In genomic region chr4:9765091-9765490, GRCh38 we compare ENCODE assay signal across 8 cellular contexts. TPM values are rescaled to one million over a fixed set of nuclear protein-coding genes. Genes with fewer than 3 reads are reported as not detected.
A peak's percentile ranks its signal among the peaks of the same experiment; 100 is the strongest.
DNase-seq lines count a peak whose midpoint lies in the region; ATAC-seq, FAIRE-seq and TF ChIP-seq lines count a peak whose summit lies in the region.

No MANE protein-coding gene starts in this region.

- peaks cover 13% of the 10 kb centered on the region for H3K27me3 Mint-ChIP-seq in activated naive CD8-positive, alpha-beta T cell treated with anti-CD3 and anti-CD28 coated beads, Interleukin-2, amount 50 U/mL, for 24 hours

- no peaks in the 10 kb centered on the region for H4K20me1 ChIP-seq in HepG2 (ENCODE audit: insufficient read depth, low read length)

- TF ChIP-seq EP300 in HepG2 (IDR thresholded peaks at IDR 0.05; ENCODE audit: low read depth in 2 of 2, low read length in 2 of 2) (no peak), HepG2 (CRISPR knock-in tag; IDR thresholded peaks at IDR 0.05; ENCODE audit: borderline replicate concordance) (no peak), sigmoid colon (IDR thresholded peaks at IDR 0.05) (no peak)

- no peaks in the 10 kb centered on the region for H3K4me1 Mint-ChIP-seq in activated naive CD8-positive, alpha-beta T cell treated with anti-CD3 and anti-CD28 coated beads, Interleukin-2, amount 50 U/mL, for 24 hours

- ATAC-seq in activated naive CD8-positive, alpha-beta T cell treated with anti-CD3 and anti-CD28 coated beads, Interleukin-2, amount 50 U/mL, for 24 hours = no peak
- ATAC-seq in HepG2 (no peak), gastrocnemius medialis (no peak)

- CTCF ChIA-PET in HepG2 (lab: Yijun Ruan, JAX; ENCODE audit: low intra/inter-chr PET ratio, low total read pairs) = interaction anchor here (1.2 to 1.5 kb wide), 2 partner anchors 250 to 252 kb away, joined by 3 read pairs; no protein-coding TSS in a partner anchor

- H3K4me1 ChIP-seq in HepG2 (ENCODE audit: insufficient read depth, low read length) (peaks cover 5% of the 10 kb centered on the region; the same call in 1 of the 2 replicates), gastrocnemius medialis (no peaks in the 10 kb centered on the region), sigmoid colon (no peaks in the 10 kb centered on the region)

- no peak for TF ChIP-seq RAD21 in HepG2 (CRISPR knock-in tag; IDR thresholded peaks at IDR 0.05)

- no TSS peak for BruUV-seq in HepG2 (replicated peaks; lab: Mats Ljungman, UMichigan)

- H3K4me3 Mint-ChIP-seq in activated naive CD8-positive, alpha-beta T cell treated with anti-CD3 and anti-CD28 coated beads, Interleukin-2, amount 50 U/mL, for 24 hours = no peak overlapping the region

- H3K9me3 ChIP-seq in HepG2 (ENCODE audit: low read length) = no peaks in the 10 kb centered on the region
- no peaks in the 10 kb centered on the region for H3K9me3 ChIP-seq in gastrocnemius medialis
- no peaks in the 10 kb centered on the region for H3K9me3 ChIP-seq in MG63
- H3K9me3 ChIP-seq in sigmoid colon = no peaks in the 10 kb centered on the region

- H3K79me2 ChIP-seq in HepG2 (ENCODE audit: insufficient read depth, low read length) = no peaks in the 10 kb centered on the region

- peak; percentile 31 for DNase-seq in CD1c-positive myeloid dendritic cell (ENCODE audit: extremely low spot score)
- peak; percentile 35 for DNase-seq in GM20000 (ENCODE audit: low spot score)
- DNase-seq in activated naive CD8-positive, alpha-beta T cell treated with anti-CD3 and anti-CD28 coated beads, Interleukin-2, amount 50 U/mL, for 24 hours = peak; percentile 3
- DNase-seq in HepG2 (ENCODE audit: low spot score) = peak; percentile 15
- no peak for DNase-seq in T1000 (lab: John Stamatoyannopoulos, UW)
- no peak for DNase-seq in gastrocnemius medialis
- DNase-seq in MG63 = no peak
- no peak for DNase-seq in sigmoid colon

- FAIRE-seq in HepG2 (lab: Jason Lieb, UNC) = no peak

- H3K4me2 ChIP-seq in HepG2 (ENCODE audit: low read depth, low read length) = no peak overlapping the region

- no peaks in the 10 kb centered on the region for H3K27me3 ChIP-seq in HepG2 (ENCODE audit: control insufficient read depth in 1 of 2, insufficient read depth in 2 of 2, low read length in 2 of 2)
- no peaks in the 10 kb centered on the region for H3K27me3 ChIP-seq in gastrocnemius medialis
- no peaks in the 10 kb centered on the region for H3K27me3 ChIP-seq in MG63
- no peaks in the 10 kb centered on the region for H3K27me3 ChIP-seq in sigmoid colon

- H3K27ac ChIP-seq in HepG2 (ENCODE audit: extremely low read length, insufficient read depth, low read length) = no peak overlapping the region
- H3K27ac ChIP-seq in gastrocnemius medialis = no peak overlapping the region
- H3K27ac ChIP-seq in sigmoid colon = no peak overlapping the region

- H3K27ac Mint-ChIP-seq in activated naive CD8-positive, alpha-beta T cell treated with anti-CD3 and anti-CD28 coated beads, Interleukin-2, amount 50 U/mL, for 24 hours = no peak overlapping the region

- 4% methylated on average over 6 of the region's 9 CpGs for WGBS in HepG2 (ENCODE audit: low lambda C conversion rate)
- WGBS in sigmoid colon, 2 donors = 28 to 39% methylated on average over 9 of the region's 9 CpGs

- H3K36me3 ChIP-seq in HepG2 (replicated peaks in 1 of 2; ENCODE audit: control insufficient read depth in 1 of 2, insufficient read depth in 2 of 2, low read length in 2 of 2) (no peaks in the 10 kb centered on the region), gastrocnemius medialis (no peaks in the 10 kb centered on the region), MG63 (no peaks in the 10 kb centered on the region), sigmoid colon (no peaks in the 10 kb centered on the region)

- no peak overlapping the region for H2AFZ ChIP-seq in HepG2 (ENCODE audit: low read length)

- no peak for TF ChIP-seq POLR2A in HepG2 (IDR thresholded peaks at IDR 0.05; ENCODE audit: insufficient read depth in 1 of 2, low read depth in 2 of 2, low read length in 2 of 2)
- no peak for TF ChIP-seq POLR2A in gastrocnemius medialis (IDR thresholded peaks at IDR 0.05)
- TF ChIP-seq POLR2A in sigmoid colon (IDR thresholded peaks at IDR 0.05) = no peak

- no peak overlapping the region for H3K9ac ChIP-seq in HepG2 (ENCODE audit: insufficient read depth, low read depth, low read length)

- in situ Hi-C loops in HepG2 (cut with HindIII; ENCODE audit: extremely low pct_ligation_motif_present, low pct_unique_long_range_greater_than_20kb) = loop anchor here (25.0 kb wide), 1 partner anchor 647 kb away; no protein-coding TSS in a partner anchor
- in situ Hi-C loops in gastrocnemius medialis (cut with MboI; ENCODE audit: low sequenced_read_pairs in 4 of 4) = loop anchor here in 2 of 4 donors (10.0 to 25.0 kb wide), 2 partner anchors 250 to 647 kb away; no protein-coding TSS in a partner anchor

- H3K36me3 Mint-ChIP-seq in activated naive CD8-positive, alpha-beta T cell treated with anti-CD3 and anti-CD28 coated beads, Interleukin-2, amount 50 U/mL, for 24 hours (ENCODE audit: low read depth) = no peaks in the 10 kb centered on the region

- intact Hi-C loops in HepG2 (cut with micrococcal nuclease; ENCODE audit: unreplicated experiment) (loop anchor here (2.0 kb wide), 1 partner anchor 134 kb away; no protein-coding TSS in a partner anchor), gastrocnemius medialis (cut with DNase I; ENCODE audit: low total_unique reads) (no loop called here), sigmoid colon (cut with DNase I) (loop anchor here (10.0 kb wide), 1 partner anchor 780 kb away; no protein-coding TSS in a partner anchor)

- peak; percentile 23 for TF ChIP-seq CTCF in GM20000 (IDR thresholded peaks at IDR 0.05; ENCODE audit: extremely low read depth, missing control alignments)
- peak; percentile 59 for TF ChIP-seq CTCF in HepG2 (CRISPR knock-in tag; IDR thresholded peaks at IDR 0.05)
- no peak for TF ChIP-seq CTCF in gastrocnemius medialis (IDR thresholded peaks at IDR 0.05 in 4 of 5, conservative IDR thresholded peaks at IDR 0.05 in 1 of 5)
- peak in 1 of 4 experiments; percentile 30 for TF ChIP-seq CTCF in sigmoid colon (IDR thresholded peaks at IDR 0.05)

- H3K9me3 Mint-ChIP-seq in activated naive CD8-positive, alpha-beta T cell treated with anti-CD3 and anti-CD28 coated beads, Interleukin-2, amount 50 U/mL, for 24 hours = no peaks in the 10 kb centered on the region

- no peak overlapping the region for H3K4me3 ChIP-seq in HepG2 (replicated peaks in 1 of 3; ENCODE audit: insufficient read depth in 1 of 3, low read depth in 2 of 3, low read length in 3 of 3)
- no peak overlapping the region for H3K4me3 ChIP-seq in gastrocnemius medialis
- H3K4me3 ChIP-seq in MG63 = no peak overlapping the region
- no peak overlapping the region for H3K4me3 ChIP-seq in sigmoid colon

- POLR2A ChIA-PET in HepG2 (lab: Yijun Ruan, JAX) = no interaction called here

TF ChIP-seq in HepG2, 621 proteins besides CTCF, POLR2A, EP300 and RAD21:
- TF ChIP-seq ZNF343 (CRISPR knock-in tag; IDR thresholded peaks at IDR 0.05) (no peak), CERS6 (CRISPR knock-in tag; IDR thresholded peaks at IDR 0.05) (no peak), STAG1 (CRISPR knock-in tag; IDR thresholded peaks at IDR 0.05) (0 out of 2 replicates have a peak, but pooled peaks have one; percentile 27), FIP1L1 (IDR thresholded peaks at IDR 0.05; ENCODE audit: borderline replicate concordance, insufficient read depth, low read depth, low read length) (no peak)

RNA-seq across cellular contexts. Expression of gene DRD5, which starts 16.3 kb away (rescaled TPM):
- not detected in 2 replicates for total RNA-seq in HepG2 (2016; rRNA removed; fragmentation: Illumina TruSeq; extraction: Trizol)
- not detected in 2 replicates for total RNA-seq in HepG2 (2016; cell fraction: cytosol; rRNA removed; fragmentation: Illumina TruSeq; extraction: Trizol; ENCODE audit: low read depth)
- not detected in 2 replicates for total RNA-seq in HepG2 (2016; cell fraction: insoluble cytoplasmic fraction; rRNA removed; fragmentation: Illumina TruSeq; extraction: Trizol)
- total RNA-seq in HepG2 (2016; cell fraction: membrane; rRNA removed; fragmentation: Illumina TruSeq; extraction: Trizol) = not detected in 2 replicates
- total RNA-seq in HepG2 (2016; cell fraction: nucleus; rRNA removed; fragmentation: Illumina TruSeq; extraction: Trizol) = not detected in 2 replicates
- not detected in 2 replicates for polyA plus RNA-seq in HepG2 (2011; rRNA removed)
- not detected in 2 replicates for polyA plus RNA-seq in HepG2 (2011; cell fraction: cytosol; rRNA removed)
- polyA plus RNA-seq in HepG2 (2011; cell fraction: nucleus; rRNA removed) = not detected in 2 replicates
- polyA plus RNA-seq in HepG2 (2012) = 0.09 and 0.13 TPM in 2 replicates
- not detected in 2 replicates for polyA plus RNA-seq in HepG2 (2016; cell fraction: cytosol; fragmentation: Illumina TruSeq; extraction: Trizol; ENCODE audit: low read depth)
- polyA plus RNA-seq in HepG2 (2016; cell fraction: insoluble cytoplasmic fraction; fragmentation: Illumina TruSeq; extraction: Trizol; ENCODE audit: low read depth) = not detected in 2 replicates
- polyA plus RNA-seq in HepG2 (2016; cell fraction: membrane; fragmentation: Illumina TruSeq; extraction: Trizol; ENCODE audit: low read depth) = not detected in 2 replicates
- polyA plus RNA-seq in HepG2 (2016; cell fraction: nucleus; fragmentation: Illumina TruSeq; extraction: Trizol; ENCODE audit: insufficient read depth, low read depth) = not detected in 2 replicates
- 0.18 TPM in 1 of 2 replicates, not detected in the other for polyA minus RNA-seq in HepG2 (2011; rRNA and poly(A)+ RNA removed; ENCODE audit: low replicate concordance)
- not detected in 2 replicates for polyA minus RNA-seq in HepG2 (2011; cell fraction: cytosol; rRNA and poly(A)+ RNA removed)
- polyA minus RNA-seq in HepG2 (2011; cell fraction: nucleus; rRNA and poly(A)+ RNA removed) = not detected in 2 replicates
- not detected for total RNA-seq in gastrocnemius medialis
- total RNA-seq in MG63 (2014; rRNA removed; shearing (Covaris generic); ENCODE audit: low replicate concordance) = not detected in 2 replicates
- total RNA-seq in sigmoid colon = under 1 TPM in 1 of 4 donors, not detected in 3; 0.54 TPM
- polyA plus RNA-seq in sigmoid colon = under 1 TPM in 1 of 3 donors, not detected in 2; 0.03 TPM

Comparison
In these comparisons a context has a peak if more than half of its experiments do, and no peak if none do; other contexts are left out.
1. DNase-seq: peak in CD1c-positive myeloid dendritic cell (single experiment), GM20000 (single experiment), activated naive CD8-positive, alpha-beta T cell treated with anti-CD3 and anti-CD28 coated beads, Interleukin-2, amount 50 U/mL, for 24 hours (single experiment) and HepG2 (single experiment); none in T1000 (single experiment), gastrocnemius medialis (0 of 2), MG63 (single experiment) and sigmoid colon (single experiment).
2. CTCF ChIP-seq: peak in GM20000 (single experiment) and HepG2 (single experiment); none in gastrocnemius medialis (0 of 5).